In the genomic region with DNA sequence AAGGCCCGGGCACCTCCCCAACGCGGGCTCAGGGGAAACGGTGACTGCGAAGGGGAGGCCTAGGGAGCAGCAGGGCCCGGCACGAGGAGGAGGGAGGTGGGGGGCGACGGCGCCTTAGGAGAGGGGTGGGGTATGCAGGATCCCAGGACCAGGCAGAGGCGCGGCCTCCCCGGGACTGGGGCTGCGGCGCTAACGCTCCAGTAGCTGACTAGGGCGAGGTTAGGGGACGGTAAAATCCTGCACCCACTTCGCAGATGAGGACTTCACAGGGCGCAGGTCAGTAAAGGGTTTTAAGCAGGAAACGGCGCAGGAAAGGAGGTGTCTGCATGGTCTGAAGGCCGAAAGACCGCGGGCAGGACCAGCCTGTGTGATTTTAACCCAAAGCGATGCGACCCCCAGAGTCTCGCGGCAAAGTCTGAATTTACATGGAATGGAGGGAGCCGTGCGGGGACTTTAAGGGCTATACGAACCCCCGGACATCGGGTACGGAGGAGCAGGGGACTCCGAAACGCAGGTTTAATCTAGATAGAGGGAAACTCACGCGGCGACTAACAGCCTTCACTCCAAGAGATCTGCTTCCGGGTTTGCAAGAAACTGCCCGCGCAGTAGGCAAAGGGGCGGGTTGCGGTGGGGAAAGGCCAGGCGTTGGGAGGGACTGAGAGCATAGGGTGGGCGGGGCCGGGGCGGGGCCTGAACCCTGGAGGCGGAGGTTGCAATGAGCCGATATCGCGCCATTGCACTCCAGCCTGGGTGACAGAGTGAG, we compare ENCODE assay signal across 1 cellular context.
TF ChIP-seq lines count a peak whose summit lies in the region.

Gene ZNF665, minus strand, starts transcription at position 588 of the 763 bp plus-strand sequence. CDS start 10,460 bp downstream, outside the sequence.

TF ChIP-seq in HepG2, 621 proteins besides CTCF, POLR2A, EP300 and RAD21 (continued from another document):
- TF ChIP-seq, protein P1, sequence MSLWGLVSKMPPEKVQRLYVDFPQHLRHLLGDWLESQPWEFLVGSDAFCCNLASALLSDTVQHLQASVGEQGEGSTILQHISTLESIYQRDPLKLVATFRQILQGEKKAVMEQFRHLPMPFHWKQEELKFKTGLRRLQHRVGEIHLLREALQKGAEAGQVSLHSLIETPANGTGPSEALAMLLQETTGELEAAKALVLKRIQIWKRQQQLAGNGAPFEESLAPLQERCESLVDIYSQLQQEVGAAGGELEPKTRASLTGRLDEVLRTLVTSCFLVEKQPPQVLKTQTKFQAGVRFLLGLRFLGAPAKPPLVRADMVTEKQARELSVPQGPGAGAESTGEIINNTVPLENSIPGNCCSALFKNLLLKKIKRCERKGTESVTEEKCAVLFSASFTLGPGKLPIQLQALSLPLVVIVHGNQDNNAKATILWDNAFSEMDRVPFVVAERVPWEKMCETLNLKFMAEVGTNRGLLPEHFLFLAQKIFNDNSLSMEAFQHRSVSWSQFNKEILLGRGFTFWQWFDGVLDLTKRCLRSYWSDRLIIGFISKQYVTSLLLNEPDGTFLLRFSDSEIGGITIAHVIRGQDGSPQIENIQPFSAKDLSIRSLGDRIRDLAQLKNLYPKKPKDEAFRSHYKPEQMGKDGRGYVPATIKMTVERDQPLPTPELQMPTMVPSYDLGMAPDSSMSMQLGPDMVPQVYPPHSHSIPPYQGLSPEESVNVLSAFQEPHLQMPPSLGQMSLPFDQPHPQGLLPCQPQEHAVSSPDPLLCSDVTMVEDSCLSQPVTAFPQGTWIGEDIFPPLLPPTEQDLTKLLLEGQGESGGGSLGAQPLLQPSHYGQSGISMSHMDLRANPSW (CRISPR knock-in tag; IDR thresholded peaks at IDR 0.05; ENCODE audit: borderline replicate concordance) = no peak
- TF ChIP-seq AGO1 (IDR thresholded peaks at IDR 0.05; ENCODE audit: low read depth, low read length, poor library complexity, severe bottlenecking) (no peak), ZNF205 (CRISPR knock-in tag; IDR thresholded peaks at IDR 0.05) (no peak), CREB3 (CRISPR knock-in tag; IDR thresholded peaks at IDR 0.05) (no peak), ZSCAN30 (CRISPR knock-in tag; IDR thresholded peaks at IDR 0.05) (no peak), HNRNPK (IDR thresholded peaks at IDR 0.05; ENCODE audit: low read depth, low read length, poor library complexity, severe bottlenecking) (no peak), BRCA1 (CRISPR knock-in tag; IDR thresholded peaks at IDR 0.05) (no peak), ZNF577 (CRISPR knock-in tag; IDR thresholded peaks at IDR 0.05; ENCODE audit: borderline replicate concordance, low read depth) (no peak), ZNF652 (CRISPR knock-in tag; IDR thresholded peaks at IDR 0.05; ENCODE audit: borderline replicate concordance, low read depth) (no peak), PBX2 (CRISPR knock-in tag; IDR thresholded peaks at IDR 0.05) (no peak)
- TF ChIP-seq, protein P2, sequence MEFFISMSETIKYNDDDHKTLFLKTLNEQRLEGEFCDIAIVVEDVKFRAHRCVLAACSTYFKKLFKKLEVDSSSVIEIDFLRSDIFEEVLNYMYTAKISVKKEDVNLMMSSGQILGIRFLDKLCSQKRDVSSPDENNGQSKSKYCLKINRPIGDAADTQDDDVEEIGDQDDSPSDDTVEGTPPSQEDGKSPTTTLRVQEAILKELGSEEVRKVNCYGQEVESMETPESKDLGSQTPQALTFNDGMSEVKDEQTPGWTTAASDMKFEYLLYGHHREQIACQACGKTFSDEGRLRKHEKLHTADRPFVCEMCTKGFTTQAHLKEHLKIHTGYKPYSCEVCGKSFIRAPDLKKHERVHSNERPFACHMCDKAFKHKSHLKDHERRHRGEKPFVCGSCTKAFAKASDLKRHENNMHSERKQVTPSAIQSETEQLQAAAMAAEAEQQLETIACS (CRISPR knock-in tag; IDR thresholded peaks at IDR 0.05) = no peak
- TF ChIP-seq, protein P3, sequence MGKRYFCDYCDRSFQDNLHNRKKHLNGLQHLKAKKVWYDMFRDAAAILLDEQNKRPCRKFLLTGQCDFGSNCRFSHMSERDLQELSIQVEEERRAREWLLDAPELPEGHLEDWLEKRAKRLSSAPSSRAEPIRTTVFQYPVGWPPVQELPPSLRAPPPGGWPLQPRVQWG (CRISPR knock-in tag; IDR thresholded peaks at IDR 0.05; ENCODE audit: borderline replicate concordance, low read depth) = no peak
